8 cellular contexts compared by ENCODE assay signal in genomic region chr1:151146416-151147131, GRCh38. TPM values are rescaled to one million over a fixed set of nuclear protein-coding genes. Genes with fewer than 3 reads are reported as not detected.
DNase-seq lines count a peak whose midpoint lies in the region; ATAC-seq and TF ChIP-seq lines count a peak whose summit lies in the region.

Gene SEMA6C (minus strand): TSS chr1:151146631. CDS start chr1:151142621, 4,010 bp downstream.

- H3K27me3 ChIP-seq in kidney epithelial cell (ENCODE audit: control insufficient read depth, insufficient read depth, low read length): peaks cover 3% of the 10 kb centered on the region

- H3K36me3 Mint-ChIP-seq in chondrocyte (ENCODE audit: low read depth): peaks cover 2% of the 10 kb centered on the region

- no peaks in the 10 kb centered on the region for H3K9me3 Mint-ChIP-seq in chondrocyte (ENCODE audit: low read depth)

- no peaks in the 10 kb centered on the region for H3K36me3 ChIP-seq in kidney epithelial cell (ENCODE audit: control insufficient read depth, insufficient read depth, low read length)

- H3K27me3 Mint-ChIP-seq in chondrocyte (ENCODE audit: low read depth): no peaks in the 10 kb centered on the region

- peak within 1 kb of the TSS; percentile 88 for H3K4me3 Mint-ChIP-seq in chondrocyte (ENCODE audit: unreplicated experiment)

- peak; percentile 98 for ATAC-seq in HG03432 (IDR thresholded peaks at IDR 0.05; ENCODE audit: unreplicated experiment)

- H3K4me3 ChIP-seq in kidney epithelial cell (ENCODE audit: low read depth, low read length): peak within 1 kb of the TSS; percentile 81

- TF ChIP-seq CTCF in chondrocyte (IDR thresholded peaks at IDR 0.05) (no peak), kidney epithelial cell (IDR thresholded peaks at IDR 0.05; ENCODE audit: insufficient read depth, low read length, poor library complexity, severe bottlenecking) (no peak)

- DNase-seq in AML-193 (lab: John Stamatoyannopoulos, UW): peak; percentile 82 to 85
- peak; percentile 88 for DNase-seq in GM19238 (ENCODE audit: insufficient read length, low spot score)
- peak; percentile 43 for DNase-seq in NCI-H446 treated with DMSO at 0.1 percent for 48 hours (lab: John Stamatoyannopoulos, UW)
- DNase-seq in activated CD4-positive, alpha-beta T cell treated with anti-CD3 and anti-CD28 coated beads for 1 hour: peak; percentile 80
- peak; percentile 98 for DNase-seq in chondrocyte (ENCODE audit: low spot score)
- DNase-seq in kidney epithelial cell (ENCODE audit: low read depth): no peak
- peak; percentile 74 to 78 for DNase-seq in stimulated activated CD4-positive, alpha-beta T cell treated with anti-CD3 and anti-CD28 coated beads, Interleukin-15, amount 100 ng/mL, for 1 hour (ENCODE audit: low read depth in 1 of 2, low spot score in 1 of 2)

- H3K4me1 Mint-ChIP-seq in chondrocyte (ENCODE audit: low read depth): peaks cover 36% of the 10 kb centered on the region

- peak within 1 kb of the TSS; percentile 97 for H3K27ac Mint-ChIP-seq in chondrocyte (ENCODE audit: unreplicated experiment)

RNA-seq across cellular contexts. Expression of gene SEMA6C, which starts in this region (rescaled TPM):
- 7.0 to 9.2 TPM (median 8.9 TPM) in 3 replicates for total RNA-seq in chondrocyte
- 6.9 and 9.9 TPM in 2 replicates for total RNA-seq in kidney epithelial cell
